In the genomic region with DNA sequence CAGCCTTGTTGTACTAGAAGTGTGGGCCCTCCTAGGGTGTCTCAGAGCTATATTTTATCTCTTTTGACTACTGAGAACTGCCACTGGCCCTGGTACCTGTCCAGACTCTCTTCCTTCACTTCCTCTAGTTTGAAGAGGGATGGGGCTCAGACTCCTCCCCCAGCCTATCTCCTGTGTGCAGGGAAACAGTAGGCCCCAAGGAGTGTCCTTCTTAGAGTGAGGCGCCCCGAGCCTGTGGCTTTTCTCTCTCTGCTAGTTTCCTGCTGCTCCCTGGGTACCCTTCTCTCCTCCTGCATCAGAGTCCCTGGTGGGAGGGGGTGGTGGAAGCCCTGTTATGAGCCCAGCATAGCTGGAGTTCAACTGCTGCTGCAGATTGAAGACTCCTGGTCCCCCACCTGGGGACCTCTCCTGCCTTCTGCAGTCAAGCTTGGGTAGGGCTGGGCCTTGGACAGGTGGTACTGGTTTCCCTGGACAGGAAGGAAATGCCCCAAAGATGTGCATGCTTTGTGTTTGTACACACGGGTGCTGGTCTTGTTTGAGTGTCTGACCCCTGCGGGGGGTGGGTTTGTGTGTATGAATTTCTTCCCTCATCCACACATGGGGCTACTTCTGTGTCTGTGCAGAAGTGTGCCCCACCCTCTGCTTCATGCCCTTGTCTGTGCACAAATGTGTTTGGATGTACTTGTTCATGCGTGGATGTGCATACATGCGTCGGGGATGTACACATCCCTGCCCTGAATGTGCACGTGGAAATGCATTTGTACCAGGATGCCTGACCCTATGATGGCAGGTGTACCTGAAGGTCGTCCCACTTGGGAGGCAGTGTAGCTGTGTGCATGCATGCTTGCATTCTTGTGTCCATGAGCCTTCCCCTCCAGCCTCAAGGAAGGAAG, we compare ENCODE assay signal across 9 cellular contexts. TPM values are rescaled to one million over a fixed set of nuclear protein-coding genes. Genes with fewer than 3 reads are reported as not detected.
DNase-seq lines count a peak whose midpoint lies in the region; ATAC-seq and TF ChIP-seq lines count a peak whose summit lies in the region.
"Had no signal": no experiment of that assay in that cellular context is flagged by ENCODE, and none has a peak within 500 bp of the region (broad histone marks: within the 10 kb centered on the region; RNA-seq: fewer than 3 reads in every experiment).

No MANE protein-coding gene starts in this region.

- ATAC-seq in CD4-positive, alpha-beta T cell (ENCODE audit: poor library complexity): no peak

- peak overlapping the region; percentile 89 for H3K4me3 ChIP-seq in colonic mucosa

- DNase-seq in CD4-positive, alpha-beta T cell: no peak
- DNase-seq in Kasumi-1 (lab: John Stamatoyannopoulos, UW) (peak; percentile 67 to 77), colonic mucosa (peak; percentile 38), neural crest cell (ENCODE audit: low read depth, low spot score) (no peak), SHP77 (lab: John Stamatoyannopoulos, UW) (no peak), NCI-H1105 (lab: John Stamatoyannopoulos, UW) (no peak), NCI-H524 (lab: John Stamatoyannopoulos, UW) (no peak)
- no peak for DNase-seq in effector CD8-positive, alpha-beta T cell (lab: John Stamatoyannopoulos, UW)

- CTCF ChIA-PET in CD4-positive, alpha-beta T cell (lab: Charles Lee): interaction anchor here (1.0 to 2.9 kb wide), 6 partner anchors 13 to 102 kb away, joined by 3 to 27 read pairs (median 5); a partner anchor contains a TSS

- peak overlapping the region; percentile 59 to 90 for H3K9ac ChIP-seq in colonic mucosa (ENCODE audit: low read depth in 2 of 2, low read length in 2 of 2)

- H3K4me1 ChIP-seq in colonic mucosa: peaks cover 34% of the 10 kb centered on the region

- no peak overlapping the region for H3K27ac ChIP-seq in CD4-positive, alpha-beta T cell (ENCODE audit: low read depth, low read length)
- H3K27ac ChIP-seq in colonic mucosa: peak overlapping the region; percentile 81

- H3K36me3 Mint-ChIP-seq in CD4-positive, alpha-beta T cell (ENCODE audit: low read depth): peaks cover 23% of the 10 kb centered on the region
- H3K36me3 Mint-ChIP-seq in neural crest cell (ENCODE audit: low read depth): no peaks in the 10 kb centered on the region
- H3K36me3 Mint-ChIP-seq: activated naive CD8-positive, alpha-beta T cell had no signal

- H3K9me3 ChIP-seq in CD4-positive, alpha-beta T cell (ENCODE audit: control insufficient read depth, low read length): no peaks in the 10 kb centered on the region
- no peaks in the 10 kb centered on the region for H3K9me3 ChIP-seq in colonic mucosa

- TF ChIP-seq CTCF in CD4-positive, alpha-beta T cell (IDR thresholded peaks at IDR 0.05): no peak
- TF ChIP-seq CTCF in colonic mucosa (IDR thresholded peaks at IDR 0.05) (no peak), neural crest cell (conservative IDR thresholded peaks at IDR 0.05) (no peak)

- H3K36me3 ChIP-seq in colonic mucosa: no peaks in the 10 kb centered on the region

- H3K4me3 Mint-ChIP-seq in CD4-positive, alpha-beta T cell: peak overlapping the region; percentile 74
- H3K4me3 Mint-ChIP-seq in neural crest cell: peak overlapping the region; percentile 72
- H3K4me3 Mint-ChIP-seq: activated naive CD8-positive, alpha-beta T cell had no signal

- H3K27me3 Mint-ChIP-seq in CD4-positive, alpha-beta T cell: no peaks in the 10 kb centered on the region
- H3K27me3 Mint-ChIP-seq in neural crest cell (ENCODE audit: low read depth): peaks cover 16% of the 10 kb centered on the region
- H3K27me3 Mint-ChIP-seq: activated naive CD8-positive, alpha-beta T cell had no signal

- POLR2A ChIA-PET in CD4-positive, alpha-beta T cell (lab: Charles Lee): interaction anchor here (1.1 to 4.2 kb wide), 5 partner anchors 7 to 164 kb away, joined by 3 to 34 read pairs (median 8); a partner anchor contains a TSS

- peak overlapping the region; percentile 18 for H3K27ac Mint-ChIP-seq in CD4-positive, alpha-beta T cell
- H3K27ac Mint-ChIP-seq in neural crest cell (ENCODE audit: unreplicated experiment): peak overlapping the region; percentile 50
- H3K27ac Mint-ChIP-seq: activated naive CD8-positive, alpha-beta T cell had no signal

- H3K9me3 Mint-ChIP-seq in CD4-positive, alpha-beta T cell: no peaks in the 10 kb centered on the region
- H3K9me3 Mint-ChIP-seq in neural crest cell: no peaks in the 10 kb centered on the region

- H3K27me3 ChIP-seq in CD4-positive, alpha-beta T cell (ENCODE audit: control insufficient read depth, insufficient read depth, low read length): no peaks in the 10 kb centered on the region
- no peaks in the 10 kb centered on the region for H3K27me3 ChIP-seq in colonic mucosa

- intact Hi-C loops in CD4-positive, alpha-beta T cell (cut with DNase I, micrococcal nuclease): loop anchor here (2.0 kb wide), 2 partner anchors 13 to 27 kb away; no protein-coding TSS in a partner anchor
- intact Hi-C loops in colonic mucosa (cut with DNase I): no loop called here

- H3K4me1 Mint-ChIP-seq in CD4-positive, alpha-beta T cell (ENCODE audit: low read depth): peaks cover 76% of the 10 kb centered on the region
- peaks cover 66% of the 10 kb centered on the region for H3K4me1 Mint-ChIP-seq in neural crest cell

RNA-seq across cellular contexts. Expression of a gene that starts 6.9 kb away (rescaled TPM):
- total RNA-seq in CD4-positive, alpha-beta T cell: 100 to 1,000 TPM; 114 to 115 TPM
- 10 to 100 TPM; 25.6 to 46.7 TPM for total RNA-seq in colonic mucosa
- total RNA-seq in neural crest cell: 22.3 and 25.9 TPM in 2 replicates

RNA-seq across cellular contexts. Expression of a gene that starts 28.2 kb away (rescaled TPM):
- total RNA-seq in CD4-positive, alpha-beta T cell: 1 to 10 TPM; 1.0 to 1.8 TPM
- total RNA-seq in colonic mucosa: 10 to 100 TPM in 1 of 2 donors, 1 to 10 TPM in 1; 8.5 to 40.8 TPM
- total RNA-seq in neural crest cell: 94.5 and 104 TPM in 2 replicates

RNA-seq across cellular contexts. Expression of a gene that starts 48.6 kb away (rescaled TPM):
- total RNA-seq in CD4-positive, alpha-beta T cell: not detected
- total RNA-seq in colonic mucosa: under 1 TPM; 0.40 to 0.85 TPM
- total RNA-seq in neural crest cell: 0.34 TPM in 1 of 2 replicates, not detected in the other

Comparison
In these comparisons a context has a peak if more than half of its experiments do, and no peak if none do; other contexts are left out.
1. DNase-seq: peak in Kasumi-1 (2 of 2) and colonic mucosa (single experiment); none in CD4-positive, alpha-beta T cell (0 of 10), neural crest cell (single experiment), SHP77 (0 of 2), NCI-H1105 (single experiment), effector CD8-positive, alpha-beta T cell (single experiment) and NCI-H524 (0 of 2).